In the genomic region with DNA sequence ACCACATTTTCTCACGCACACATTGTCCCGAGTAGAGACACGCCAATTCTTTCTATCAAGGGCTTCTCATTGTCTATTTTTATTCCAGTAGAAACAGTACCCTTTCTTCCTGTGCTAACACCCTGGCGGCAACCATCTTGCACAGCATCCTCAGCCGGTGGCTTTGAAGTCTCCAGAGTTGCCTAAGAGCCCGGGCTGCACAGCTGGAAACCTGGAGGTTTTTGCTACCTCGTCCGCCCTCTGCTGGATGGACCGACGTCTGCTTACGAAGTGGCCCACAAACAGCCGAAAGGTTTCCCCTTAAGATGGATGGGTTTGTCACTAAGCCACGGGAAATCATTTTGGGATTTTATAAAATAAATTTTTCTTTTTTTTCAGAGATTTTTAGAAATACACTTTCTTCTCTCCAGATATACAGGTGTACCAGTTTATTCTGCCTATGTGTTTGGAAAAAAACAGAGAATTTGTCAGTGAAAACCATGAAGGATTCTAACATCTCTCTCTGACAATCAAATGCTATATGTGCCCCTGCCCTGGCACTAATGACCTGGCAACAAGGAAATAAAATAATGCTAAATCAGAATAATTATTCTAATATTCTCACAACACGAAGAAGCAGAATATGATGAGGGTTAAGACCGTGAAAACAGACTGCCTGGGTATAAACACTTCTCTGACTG, we compare ENCODE assay signal across 8 cellular contexts.
DNase-seq lines count a peak whose midpoint lies in the region; ATAC-seq and TF ChIP-seq lines count a peak whose summit lies in the region.

No MANE protein-coding gene starts in this region.

- H3K36me3 Mint-ChIP-seq in activated naive CD8-positive, alpha-beta T cell treated with anti-CD3 and anti-CD28 coated beads, Interleukin-2, amount 50 U/mL, for 24 hours (ENCODE audit: low read depth) = no peaks in the 10 kb centered on the region

- peak; percentile 95 for ATAC-seq in activated naive CD8-positive, alpha-beta T cell treated with anti-CD3 and anti-CD28 coated beads, Interleukin-2, amount 50 U/mL, for 24 hours
- ATAC-seq in heart right ventricle = peak; percentile 55 to 95 (median 70)
- ATAC-seq in HG03571 (IDR thresholded peaks at IDR 0.05; ENCODE audit: unreplicated experiment) = no peak

- peaks cover 1% of the 10 kb centered on the region for H3K4me1 Mint-ChIP-seq in activated naive CD8-positive, alpha-beta T cell treated with anti-CD3 and anti-CD28 coated beads, Interleukin-2, amount 50 U/mL, for 24 hours

- 13 to 26% methylated on average over 15 of the region's 15 CpGs for WGBS in heart right ventricle, 2 donors

- TF ChIP-seq CTCF in GM10248 (IDR thresholded peaks at IDR 0.05; ENCODE audit: control extremely low read depth, extremely low read depth, low read depth, missing control alignments) (peak; percentile 57), HFF-Myc (IDR thresholded peaks at IDR 0.05; ENCODE audit: low read depth, low read length, missing control alignments) (peak; percentile 90), heart right ventricle (IDR thresholded peaks at IDR 0.05) (peak; percentile 38 to 75 (median 72))

- peaks cover 0 to 39% (median 12%) of the 10 kb centered on the region in 7 donors for H3K27me3 ChIP-seq in heart right ventricle

- no peaks in the 10 kb centered on the region for H3K9me3 Mint-ChIP-seq in activated naive CD8-positive, alpha-beta T cell treated with anti-CD3 and anti-CD28 coated beads, Interleukin-2, amount 50 U/mL, for 24 hours

- CTCF ChIA-PET in GM10248 (lab: Yijun Ruan, JAX) = interaction anchor here (0.7 to 2.1 kb wide), 5 partner anchors 9 to 1207 kb away, joined by 3 to 5 read pairs (median 5); no protein-coding TSS in a partner anchor

- no peaks in the 10 kb centered on the region for H3K9me3 ChIP-seq in heart right ventricle

- no peak overlapping the region for H3K27ac Mint-ChIP-seq in activated naive CD8-positive, alpha-beta T cell treated with anti-CD3 and anti-CD28 coated beads, Interleukin-2, amount 50 U/mL, for 24 hours

- DNase-seq in GM10248 (ENCODE audit: extremely low spot score) = peak; percentile 41
- peak; percentile 80 for DNase-seq in HFF-Myc (ENCODE audit: extremely low read depth, low read depth)
- peak; percentile 68 for DNase-seq in NCI-H1105 (lab: John Stamatoyannopoulos, UW)
- DNase-seq in SW 1271 (lab: John Stamatoyannopoulos, UW) = peak; percentile 44 to 69
- DNase-seq in activated naive CD8-positive, alpha-beta T cell treated with anti-CD3 and anti-CD28 coated beads, Interleukin-2, amount 50 U/mL, for 24 hours = peak; percentile 72
- DNase-seq in heart right ventricle = peak; percentile 67 to 69
- peak; percentile 80 for DNase-seq in retina

- no peaks in the 10 kb centered on the region for H3K4me1 ChIP-seq in heart right ventricle

- H3K27me3 Mint-ChIP-seq in activated naive CD8-positive, alpha-beta T cell treated with anti-CD3 and anti-CD28 coated beads, Interleukin-2, amount 50 U/mL, for 24 hours = peaks cover 13% of the 10 kb centered on the region

- POLR2A ChIA-PET in GM10248 (lab: Yijun Ruan, JAX) = no interaction called here

- intact Hi-C loops in heart right ventricle (cut with DNase I) = loop anchor here in 5 of 10 donors (2.0 to 10.0 kb wide), 3 partner anchors 927 to 929 kb away; no protein-coding TSS in a partner anchor

- no peak overlapping the region for H3K27ac ChIP-seq in heart right ventricle

- H3K36me3 ChIP-seq in heart right ventricle = no peaks in the 10 kb centered on the region

- H3K4me3 ChIP-seq in HFF-Myc (replicated peaks; ENCODE audit: low read depth, low read length) = no peak overlapping the region
- H3K4me3 ChIP-seq in heart right ventricle = no peak overlapping the region

- H3K4me3 Mint-ChIP-seq in activated naive CD8-positive, alpha-beta T cell treated with anti-CD3 and anti-CD28 coated beads, Interleukin-2, amount 50 U/mL, for 24 hours = no peak overlapping the region
